2 cellular contexts compared by ENCODE assay signal in genomic region chr19:29530549-29531457, GRCh38.
TF ChIP-seq lines count a peak whose summit lies in the region.

No MANE protein-coding gene starts in this region.

TF ChIP-seq in H1, 55 proteins besides CTCF, POLR2A, EP300 and RAD21:
- no peak for TF ChIP-seq RFX5 (IDR thresholded peaks at IDR 0.05; ENCODE audit: borderline replicate concordance, low read depth, low read length)
- TF ChIP-seq SIRT6 (IDR thresholded peaks at IDR 0.05; ENCODE audit: low read length) = no peak
- no peak for TF ChIP-seq NANOG (IDR thresholded peaks at IDR 0.05; ENCODE audit: insufficient read depth, low read depth, low read length, poor library complexity, severe bottlenecking)
- TF ChIP-seq E2F6 (IDR thresholded peaks at IDR 0.05) = 0 out of 2 replicates have a peak, but pooled peaks have one; percentile 50
- TF ChIP-seq ASH2L (IDR thresholded peaks at IDR 0.05; ENCODE audit: low read length) = peak; percentile 1
- no peak for TF ChIP-seq RNF2 (IDR thresholded peaks at IDR 0.05; ENCODE audit: borderline replicate concordance, low read depth, low read length, missing control alignments, poor library complexity, severe bottlenecking)
- TF ChIP-seq BCL11A (IDR thresholded peaks at IDR 0.05; ENCODE audit: low read depth in 2 of 2, low read length in 2 of 2) = no peak
- no peak for TF ChIP-seq BRCA1 (IDR thresholded peaks at IDR 0.05; ENCODE audit: low read depth, low read length)
- no peak for TF ChIP-seq USF2 (IDR thresholded peaks at IDR 0.05; ENCODE audit: low read length)
- no peak for TF ChIP-seq SIN3A (conservative IDR thresholded peaks at IDR 0.05 in 1 of 2, IDR thresholded peaks at IDR 0.05 in 1 of 2; ENCODE audit: low read depth in 1 of 2, low read length in 2 of 2)
- no peak for TF ChIP-seq TAF7 (optimal IDR thresholded peaks at IDR 0.05; ENCODE audit: borderline replicate concordance, low read depth, low read length)
- no peak for TF ChIP-seq SP1 (IDR thresholded peaks at IDR 0.05; ENCODE audit: low read depth, low read length)
- TF ChIP-seq EGR1 (IDR thresholded peaks at IDR 0.05; ENCODE audit: borderline replicate concordance, low read depth, low read length) = no peak
- no peak for TF ChIP-seq TEAD4 (IDR thresholded peaks at IDR 0.05; ENCODE audit: low read depth, low read length)

TF ChIP-seq in neural cell, 6 proteins besides CTCF, POLR2A, EP300 and RAD21:
- no peak for TF ChIP-seq REST (IDR thresholded peaks at IDR 0.05; ENCODE audit: borderline replicate concordance)
- no peak for TF ChIP-seq TAF1 (IDR thresholded peaks at IDR 0.05; ENCODE audit: low read depth)
- no peak for TF ChIP-seq SMC3 (conservative IDR thresholded peaks at IDR 0.05; ENCODE audit: poor library complexity)
- TF ChIP-seq EZH2 (IDR thresholded peaks at IDR 0.05; ENCODE audit: borderline replicate concordance, insufficient read depth, low read length, poor library complexity, severe bottlenecking) = no peak
- no peak for TF ChIP-seq POLR2AphosphoS5 (IDR thresholded peaks at IDR 0.05)
- no peak for TF ChIP-seq MXI1 (conservative IDR thresholded peaks at IDR 0.05; ENCODE audit: poor library complexity, severe bottlenecking)
